Comparison of ENCODE assay signal across 23 cellular contexts in genomic region chr11:123678246-123678645, GRCh38. TPM values are rescaled to one million over a fixed set of nuclear protein-coding genes. Genes with fewer than 3 reads are reported as not detected.
"Had no signal": no experiment of that assay in that cellular context is flagged by ENCODE, and none has a peak within 500 bp of the region (broad histone marks: within the 10 kb centered on the region; RNA-seq: fewer than 3 reads in every experiment).

No MANE protein-coding gene starts in this region.

- H3K4me2 ChIP-seq: neural progenitor cell had no signal

- H3K27me3 ChIP-seq: gastrocnemius medialis, neural progenitor cell, pancreas, transverse colon had no signal

- H3K9me3 Mint-ChIP-seq: natural killer cell treated with Interleukin-12 subunit alpha and Interleukin-12 subunit beta and Interleukin-15 and Interleukin-18, amount 100 ng/mL, for 72 hours; neural progenitor cell had no signal

- H3K4me1 ChIP-seq: heart right ventricle, lower lobe of right lung, neural progenitor cell, pancreas, stomach, transverse colon had no signal

- H3K4me3 Mint-ChIP-seq: natural killer cell treated with Interleukin-12 subunit alpha and Interleukin-12 subunit beta and Interleukin-15 and Interleukin-18, amount 100 ng/mL, for 72 hours; neural progenitor cell had no signal

- H3K27ac ChIP-seq: gastrocnemius medialis, heart right ventricle, lower lobe of right lung, neural progenitor cell, pancreas, stomach, thoracic aorta, transverse colon had no signal

- H3K4me3 ChIP-seq: gastrocnemius medialis, heart right ventricle, lower lobe of right lung, neural progenitor cell, pancreas, stomach, thoracic aorta, transverse colon had no signal

- DNase-seq: effector memory CD4-positive, alpha-beta T cell; erythroblast; gastrocnemius medialis; heart right ventricle; hypothalamus; kidney glomerular epithelial cell; lower lobe of right lung; mesenchymal stem cell; midbrain; occipital lobe; pancreas; right cardiac atrium; small intestine; stimulated activated CD4-positive, alpha-beta T cell treated with anti-CD3 and anti-CD28 coated beads, Interleukin-12 subunit alpha, Interleukin-12 subunit beta, amount 100 ng/mL, for 4 hours; stimulated activated naive CD4-positive, alpha-beta T cell; stomach; substantia nigra; transverse colon had no signal

- H3K36me3 ChIP-seq: gastrocnemius medialis, heart right ventricle, lower lobe of right lung, neural progenitor cell, pancreas, stomach, thoracic aorta, transverse colon had no signal

- H3K27ac Mint-ChIP-seq: natural killer cell treated with Interleukin-12 subunit alpha and Interleukin-12 subunit beta and Interleukin-15 and Interleukin-18, amount 100 ng/mL, for 72 hours; neural progenitor cell; progenitor cell of endocrine pancreas had no signal

- ATAC-seq: gastrocnemius medialis, heart right ventricle, lower lobe of right lung, pancreas, right cardiac atrium had no signal

- H3K36me3 Mint-ChIP-seq: natural killer cell treated with Interleukin-12 subunit alpha and Interleukin-12 subunit beta and Interleukin-15 and Interleukin-18, amount 100 ng/mL, for 72 hours; neural progenitor cell had no signal

- H2AFZ ChIP-seq: neural progenitor cell had no signal

- FAIRE-seq: islet of Langerhans, pancreas, small intestine had no signal

RNA-seq across cellular contexts. Expression of gene SCN3B, which starts 23.8 kb away (rescaled TPM):
- total RNA-seq: natural killer cell treated with Interleukin-12 subunit alpha and Interleukin-12 subunit beta and Interleukin-15 and Interleukin-18, amount 100 ng/mL, for 72 hours had no signal
